In genomic region chr2:199911052-199911876, GRCh38 we compare ENCODE assay signal across 1 cellular context.
TF ChIP-seq lines count a peak whose summit lies in the region.

A gene with protein sequence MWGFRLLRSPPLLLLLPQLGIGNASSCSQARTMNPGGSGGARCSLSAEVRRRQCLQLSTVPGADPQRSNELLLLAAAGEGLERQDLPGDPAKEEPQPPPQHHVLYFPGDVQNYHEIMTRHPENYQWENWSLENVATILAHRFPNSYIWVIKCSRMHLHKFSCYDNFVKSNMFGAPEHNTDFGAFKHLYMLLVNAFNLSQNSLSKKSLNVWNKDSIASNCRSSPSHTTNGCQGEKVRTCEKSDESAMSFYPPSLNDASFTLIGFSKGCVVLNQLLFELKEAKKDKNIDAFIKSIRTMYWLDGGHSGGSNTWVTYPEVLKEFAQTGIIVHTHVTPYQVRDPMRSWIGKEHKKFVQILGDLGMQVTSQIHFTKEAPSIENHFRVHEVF (plus strand): TSS chr2:199911293. CDS start chr2:199911439, 146 bp downstream.

TF ChIP-seq in K562, 482 proteins besides CTCF, POLR2A, EP300 and RAD21 (continued from another document and continues in another):
- peak; percentile 24; the same call in 1 of the 2 replicates for TF ChIP-seq PKNOX1 (IDR thresholded peaks at IDR 0.05)
- 0 out of 4 replicates have a peak, but pooled peaks of 1 of the 2 experiments have one; percentile 57 for TF ChIP-seq ZNF639 (CRISPR knock-in tag; conservative IDR thresholded peaks at IDR 0.05 in 1 of 2, IDR thresholded peaks at IDR 0.05 in 1 of 2)
- no peak for TF ChIP-seq ETV5 (CRISPR knock-in tag; IDR thresholded peaks at IDR 0.05; ENCODE audit: low read depth)
- peak; percentile 60 for TF ChIP-seq POLR2AphosphoS5 (IDR thresholded peaks at IDR 0.05; ENCODE audit: control insufficient read depth, insufficient read depth, low read depth, low read length)
- TF ChIP-seq CREM (IDR thresholded peaks at IDR 0.05; ENCODE audit: low read depth), result peak; percentile 96
- TF ChIP-seq TCF7L2 (IDR thresholded peaks at IDR 0.05; ENCODE audit: low read depth, low read length), result peak; percentile 36; the same call in 1 of the 2 replicates
- peak; percentile 27 to 56 for TF ChIP-seq E2F6 (IDR thresholded peaks at IDR 0.05; ENCODE audit: borderline replicate concordance in 1 of 2, extremely low read depth in 1 of 2, insufficient read depth in 1 of 2, insufficient read length in 1 of 2, low read depth in 1 of 2, low read length in 1 of 2, poor library complexity in 1 of 2, severe bottlenecking in 1 of 2)
- no peak for TF ChIP-seq MEF2D (tag; conservative IDR thresholded peaks at IDR 0.05; ENCODE audit: low read depth)
- peak; percentile 96 for TF ChIP-seq CREB1 (IDR thresholded peaks at IDR 0.05)
- peak; percentile 93 for TF ChIP-seq CREB1 (CRISPR knock-in tag; IDR thresholded peaks at IDR 0.05)
- TF ChIP-seq TSC22D4 (tag; IDR thresholded peaks at IDR 0.05), result no peak
- no peak for TF ChIP-seq MIER1 (IDR thresholded peaks at IDR 0.05; ENCODE audit: low read depth)
- TF ChIP-seq CXXC5 (CRISPR knock-in tag; IDR thresholded peaks at IDR 0.05), result peak; percentile 91
- peak; percentile 39; the same call in 1 of the 2 replicates for TF ChIP-seq ZBTB7A (IDR thresholded peaks at IDR 0.05; ENCODE audit: borderline replicate concordance, control insufficient read depth, low read depth, low read length)
- TF ChIP-seq CC2D1A (IDR thresholded peaks at IDR 0.05), result peak; percentile 98
- TF ChIP-seq BACH1 (tag; IDR thresholded peaks at IDR 0.05), result no peak
- TF ChIP-seq RBM34 (IDR thresholded peaks at IDR 0.05; ENCODE audit: borderline replicate concordance, insufficient read depth, low read length), result 0 out of 2 replicates have a peak, but pooled peaks have one; percentile 38
- TF ChIP-seq, protein P1, sequence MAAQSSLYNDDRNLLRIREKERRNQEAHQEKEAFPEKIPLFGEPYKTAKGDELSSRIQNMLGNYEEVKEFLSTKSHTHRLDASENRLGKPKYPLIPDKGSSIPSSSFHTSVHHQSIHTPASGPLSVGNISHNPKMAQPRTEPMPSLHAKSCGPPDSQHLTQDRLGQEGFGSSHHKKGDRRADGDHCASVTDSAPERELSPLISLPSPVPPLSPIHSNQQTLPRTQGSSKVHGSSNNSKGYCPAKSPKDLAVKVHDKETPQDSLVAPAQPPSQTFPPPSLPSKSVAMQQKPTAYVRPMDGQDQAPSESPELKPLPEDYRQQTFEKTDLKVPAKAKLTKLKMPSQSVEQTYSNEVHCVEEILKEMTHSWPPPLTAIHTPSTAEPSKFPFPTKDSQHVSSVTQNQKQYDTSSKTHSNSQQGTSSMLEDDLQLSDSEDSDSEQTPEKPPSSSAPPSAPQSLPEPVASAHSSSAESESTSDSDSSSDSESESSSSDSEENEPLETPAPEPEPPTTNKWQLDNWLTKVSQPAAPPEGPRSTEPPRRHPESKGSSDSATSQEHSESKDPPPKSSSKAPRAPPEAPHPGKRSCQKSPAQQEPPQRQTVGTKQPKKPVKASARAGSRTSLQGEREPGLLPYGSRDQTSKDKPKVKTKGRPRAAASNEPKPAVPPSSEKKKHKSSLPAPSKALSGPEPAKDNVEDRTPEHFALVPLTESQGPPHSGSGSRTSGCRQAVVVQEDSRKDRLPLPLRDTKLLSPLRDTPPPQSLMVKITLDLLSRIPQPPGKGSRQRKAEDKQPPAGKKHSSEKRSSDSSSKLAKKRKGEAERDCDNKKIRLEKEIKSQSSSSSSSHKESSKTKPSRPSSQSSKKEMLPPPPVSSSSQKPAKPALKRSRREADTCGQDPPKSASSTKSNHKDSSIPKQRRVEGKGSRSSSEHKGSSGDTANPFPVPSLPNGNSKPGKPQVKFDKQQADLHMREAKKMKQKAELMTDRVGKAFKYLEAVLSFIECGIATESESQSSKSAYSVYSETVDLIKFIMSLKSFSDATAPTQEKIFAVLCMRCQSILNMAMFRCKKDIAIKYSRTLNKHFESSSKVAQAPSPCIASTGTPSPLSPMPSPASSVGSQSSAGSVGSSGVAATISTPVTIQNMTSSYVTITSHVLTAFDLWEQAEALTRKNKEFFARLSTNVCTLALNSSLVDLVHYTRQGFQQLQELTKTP (IDR thresholded peaks at IDR 0.05; ENCODE audit: low read depth in 1 of 2, partially characterized antibody in 2 of 2), result no peak
- TF ChIP-seq EZH2 (IDR thresholded peaks at IDR 0.05; ENCODE audit: borderline replicate concordance, low read depth, low read length), result no peak
- no peak for TF ChIP-seq XRCC4 (IDR thresholded peaks at IDR 0.05; ENCODE audit: extremely low read depth, insufficient read depth, insufficient read length)
- no peak for TF ChIP-seq ZNF165 (CRISPR knock-in tag; IDR thresholded peaks at IDR 0.05; ENCODE audit: borderline replicate concordance)
- TF ChIP-seq CCNT2 (IDR thresholded peaks at IDR 0.05; ENCODE audit: borderline replicate concordance, extremely low read depth, insufficient read length, low read depth, low read length), result peak; percentile 80
- 0 out of 2 replicates have a peak, but pooled peaks have one; percentile 45 for TF ChIP-seq HMGXB4 (CRISPR knock-in tag; IDR thresholded peaks at IDR 0.05)
- 0 out of 2 replicates have a peak, but pooled peaks have one; percentile 30 for TF ChIP-seq CBFB (CRISPR knock-in tag; IDR thresholded peaks at IDR 0.05)
- TF ChIP-seq SAP30 (IDR thresholded peaks at IDR 0.05; ENCODE audit: borderline replicate concordance, insufficient read depth, low read depth, low read length, poor library complexity, severe bottlenecking), result peak; percentile 69
- TF ChIP-seq, protein P2, sequence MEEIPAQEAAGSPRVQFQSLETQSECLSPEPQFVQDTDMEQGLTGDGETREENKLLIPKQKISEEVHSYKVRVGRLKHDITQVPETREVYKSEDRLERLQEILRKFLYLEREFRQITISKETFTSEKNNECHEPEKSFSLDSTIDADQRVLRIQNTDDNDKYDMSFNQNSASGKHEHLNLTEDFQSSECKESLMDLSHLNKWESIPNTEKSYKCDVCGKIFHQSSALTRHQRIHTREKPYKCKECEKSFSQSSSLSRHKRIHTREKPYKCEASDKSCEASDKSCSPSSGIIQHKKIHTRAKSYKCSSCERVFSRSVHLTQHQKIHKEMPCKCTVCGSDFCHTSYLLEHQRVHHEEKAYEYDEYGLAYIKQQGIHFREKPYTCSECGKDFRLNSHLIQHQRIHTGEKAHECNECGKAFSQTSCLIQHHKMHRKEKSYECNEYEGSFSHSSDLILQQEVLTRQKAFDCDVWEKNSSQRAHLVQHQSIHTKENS (CRISPR knock-in tag; IDR thresholded peaks at IDR 0.05), result no peak
- peak; percentile 25 for TF ChIP-seq FUS (optimal IDR thresholded peaks at IDR 0.05; ENCODE audit: low read depth, low read length)
- TF ChIP-seq KLF10 (CRISPR knock-in tag; IDR thresholded peaks at IDR 0.05), result no peak
- TF ChIP-seq RBBP5 (IDR thresholded peaks at IDR 0.05; ENCODE audit: borderline replicate concordance, insufficient read depth, low read length, poor library complexity, severe bottlenecking), result peak; percentile 94
- 0 out of 2 replicates have a peak, but pooled peaks have one; percentile 37 for TF ChIP-seq ERF (CRISPR knock-in tag; IDR thresholded peaks at IDR 0.05)
- TF ChIP-seq PTRF (tag; IDR thresholded peaks at IDR 0.05), result no peak
- no peak for TF ChIP-seq ZNF133 (CRISPR knock-in tag; IDR thresholded peaks at IDR 0.05)
- 0 out of 2 replicates have a peak, but pooled peaks have one; percentile 53 for TF ChIP-seq ZNF589 (CRISPR knock-in tag; IDR thresholded peaks at IDR 0.05; ENCODE audit: low read depth)
- TF ChIP-seq CLOCK (CRISPR knock-in tag; IDR thresholded peaks at IDR 0.05; ENCODE audit: borderline replicate concordance), result no peak
- TF ChIP-seq SUPT5H (IDR thresholded peaks at IDR 0.05), result peak; percentile 83
- peak; percentile 69 for TF ChIP-seq L3MBTL2 (IDR thresholded peaks at IDR 0.05)
- no peak for TF ChIP-seq TOE1 (IDR thresholded peaks at IDR 0.05; ENCODE audit: borderline replicate concordance)
- TF ChIP-seq TOE1 (CRISPR knock-in tag; IDR thresholded peaks at IDR 0.05; ENCODE audit: borderline replicate concordance, low read depth), result no peak
- TF ChIP-seq ESRRA (IDR thresholded peaks at IDR 0.05; ENCODE audit: borderline replicate concordance, low read depth), result peak; percentile 44; the same call in 1 of the 2 replicates
- peak in 1 of 2 experiments; percentile 66; a peak in 3 of 4 replicates for TF ChIP-seq MNT (conservative IDR thresholded peaks at IDR 0.05)
- TF ChIP-seq ZNF175 (CRISPR knock-in tag; IDR thresholded peaks at IDR 0.05; ENCODE audit: low read depth), result no peak
- TF ChIP-seq SMAD4 (CRISPR knock-in tag; conservative IDR thresholded peaks at IDR 0.05), result peak; percentile 36
- no peak for TF ChIP-seq GABPB2 (CRISPR knock-in tag; conservative IDR thresholded peaks at IDR 0.05)
- TF ChIP-seq SMAD3 (CRISPR knock-in tag; conservative IDR thresholded peaks at IDR 0.05), result no peak
- TF ChIP-seq FOXO4 (CRISPR knock-in tag; IDR thresholded peaks at IDR 0.05), result no peak
- peak; percentile 99 for TF ChIP-seq FOXM1 (IDR thresholded peaks at IDR 0.05; ENCODE audit: low read depth)
- peak; percentile 87 for TF ChIP-seq FOXM1 (CRISPR knock-in tag; IDR thresholded peaks at IDR 0.05; ENCODE audit: low read depth)
